ENCODE assay signal across 9 cellular contexts in the genomic region with DNA sequence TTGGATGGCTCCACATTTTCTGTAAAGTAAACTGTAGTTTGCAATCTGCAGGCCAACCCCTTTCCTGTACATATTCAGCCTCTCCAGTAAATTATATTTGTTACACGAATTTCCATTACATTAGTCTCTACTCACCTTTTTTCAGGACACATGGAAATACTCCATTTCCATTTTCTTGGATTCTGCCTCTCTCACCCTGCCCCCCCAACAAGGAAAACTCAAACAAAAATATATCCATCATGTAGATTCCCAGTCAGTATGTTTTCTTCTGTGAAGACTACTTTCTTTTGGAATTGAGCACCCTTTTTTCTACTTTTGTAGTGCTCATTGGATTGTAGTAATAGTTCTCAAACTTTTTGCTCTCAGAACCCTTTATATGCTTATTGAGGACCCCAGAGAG. TPM values are rescaled to one million over a fixed set of nuclear protein-coding genes. Genes with fewer than 3 reads are reported as not detected.
DNase-seq lines count a peak whose midpoint lies in the region; ATAC-seq and TF ChIP-seq lines count a peak whose summit lies in the region.
"Had no signal": no experiment of that assay in that cellular context is flagged by ENCODE, and none has a peak within 500 bp of the region (broad histone marks: within the 10 kb centered on the region; RNA-seq: fewer than 3 reads in every experiment).

No MANE protein-coding gene starts in this region.

- H3K4me1 Mint-ChIP-seq in activated naive CD4-positive, alpha-beta T cell treated with anti-CD3 and anti-CD28 coated beads for 36 hours (ENCODE audit: low read depth): peaks cover 47% of the 10 kb centered on the region
- peaks cover 53% of the 10 kb centered on the region for H3K4me1 Mint-ChIP-seq in activated naive CD8-positive, alpha-beta T cell treated with anti-CD3 and anti-CD28 coated beads, Interleukin-2, amount 50 U/mL, for 24 hours

- POLR2A ChIA-PET in RWPE1 (lab: Yijun Ruan, JAX; ENCODE audit: low non-redundant PET): no interaction called here

- intact Hi-C loops in activated naive CD4-positive, alpha-beta T cell treated with anti-CD3 and anti-CD28 coated beads for 36 hours (cut with micrococcal nuclease): loop anchor here (1.0 to 10.0 kb wide), 3 partner anchors 35 to 711 kb away; partner anchors contain the start of genes RPS6KB1 and TUBD1

- TF ChIP-seq CTCF in thoracic aorta (IDR thresholded peaks at IDR 0.05) (no peak), RWPE1 (conservative IDR thresholded peaks at IDR 0.05; ENCODE audit: low read depth) (no peak)

- no peaks in the 10 kb centered on the region for H3K9me3 Mint-ChIP-seq in activated naive CD4-positive, alpha-beta T cell treated with anti-CD3 and anti-CD28 coated beads for 36 hours
- H3K9me3 Mint-ChIP-seq in activated naive CD8-positive, alpha-beta T cell treated with anti-CD3 and anti-CD28 coated beads, Interleukin-2, amount 50 U/mL, for 24 hours: no peaks in the 10 kb centered on the region

- H3K4me3 Mint-ChIP-seq in activated naive CD4-positive, alpha-beta T cell treated with anti-CD3 and anti-CD28 coated beads for 36 hours: peak overlapping the region; percentile 55
- peak overlapping the region; percentile 91 for H3K4me3 Mint-ChIP-seq in activated naive CD8-positive, alpha-beta T cell treated with anti-CD3 and anti-CD28 coated beads, Interleukin-2, amount 50 U/mL, for 24 hours

- H3K27ac ChIP-seq in thoracic aorta (peak overlapping the region; percentile 42 to 99), RWPE1 (no peak overlapping the region)

- peaks cover 25 to 46% of the 10 kb centered on the region in 2 donors for H3K4me1 ChIP-seq in thoracic aorta (ENCODE audit: control insufficient read depth in 1 of 2, low read depth in 2 of 2)

- DNase-seq in activated naive CD4-positive, alpha-beta T cell treated with anti-CD3 and anti-CD28 coated beads for 36 hours: no peak
- DNase-seq in activated naive CD4-positive, alpha-beta T cell treated with Interleukin-2 at 50 U/mL for 16 hours: no peak
- no peak for DNase-seq in activated naive CD8-positive, alpha-beta T cell treated with anti-CD3 and anti-CD28 coated beads, Interleukin-2, amount 50 U/mL, for 24 hours
- peak; percentile 4 for DNase-seq in kidney tubule cell (ENCODE audit: low spot score)
- DNase-seq in thoracic aorta (ENCODE audit: low spot score): no peak
- no peak for DNase-seq in NCI-H2107 treated with DMSO at 0.1 percent for 48 hours (lab: John Stamatoyannopoulos, UW; ENCODE audit: unreplicated experiment)
- no peak for DNase-seq in RWPE1 (ENCODE audit: low spot score)
- DNase-seq in DMS53 (lab: John Stamatoyannopoulos, UW): no peak
- DNase-seq: activated CD4-positive, alpha-beta T cell treated with anti-CD3 and anti-CD28 coated beads, Interleukin-2, amount 50 U/mL, for 4 hours had no signal

- H3K4me3 ChIP-seq in thoracic aorta: peak overlapping the region; percentile 98

- no peaks in the 10 kb centered on the region for H3K27me3 ChIP-seq in thoracic aorta (replicated peaks; ENCODE audit: insufficient read depth)

- H3K27ac Mint-ChIP-seq in activated naive CD4-positive, alpha-beta T cell treated with anti-CD3 and anti-CD28 coated beads for 36 hours: no peak overlapping the region
- no peak overlapping the region for H3K27ac Mint-ChIP-seq in activated naive CD8-positive, alpha-beta T cell treated with anti-CD3 and anti-CD28 coated beads, Interleukin-2, amount 50 U/mL, for 24 hours

- no peak for ATAC-seq in activated naive CD8-positive, alpha-beta T cell treated with anti-CD3 and anti-CD28 coated beads, Interleukin-2, amount 50 U/mL, for 24 hours
- ATAC-seq in thoracic aorta (ENCODE audit: insufficient number of reproducible peaks, low FRiP score, low read depth): no peak

- CTCF ChIA-PET in activated naive CD4-positive, alpha-beta T cell treated with anti-CD3 and anti-CD28 coated beads for 36 hours (lab: Charles Lee): interaction anchor here (0.8 kb wide), 1 partner anchor 34 kb away, joined by 3 read pairs; no protein-coding TSS in a partner anchor
- CTCF ChIA-PET in RWPE1 (lab: Yijun Ruan, JAX): interaction anchor here (0.6 to 0.7 kb wide), 2 partner anchors 53 to 67 kb away, joined by 4 read pairs; no protein-coding TSS in a partner anchor

- H3K36me3 Mint-ChIP-seq in activated naive CD4-positive, alpha-beta T cell treated with anti-CD3 and anti-CD28 coated beads for 36 hours (ENCODE audit: low read depth): peaks cover 2% of the 10 kb centered on the region
- peaks cover 4% of the 10 kb centered on the region for H3K36me3 Mint-ChIP-seq in activated naive CD8-positive, alpha-beta T cell treated with anti-CD3 and anti-CD28 coated beads, Interleukin-2, amount 50 U/mL, for 24 hours (ENCODE audit: low read depth)

- H3K36me3 ChIP-seq in thoracic aorta: no peaks in the 10 kb centered on the region

- H3K27me3 Mint-ChIP-seq in activated naive CD4-positive, alpha-beta T cell treated with anti-CD3 and anti-CD28 coated beads for 36 hours (ENCODE audit: low read depth): no peaks in the 10 kb centered on the region
- no peaks in the 10 kb centered on the region for H3K27me3 Mint-ChIP-seq in activated naive CD8-positive, alpha-beta T cell treated with anti-CD3 and anti-CD28 coated beads, Interleukin-2, amount 50 U/mL, for 24 hours

- no peaks in the 10 kb centered on the region for H3K9me3 ChIP-seq in thoracic aorta

RNA-seq across cellular contexts. Expression of gene PPM1D, which starts 2.9 kb away (rescaled TPM):
- total RNA-seq in activated naive CD4-positive, alpha-beta T cell treated with anti-CD3 and anti-CD28 coated beads for 36 hours: 10 to 100 TPM; 11.8 to 13.1 TPM
- 10 to 100 TPM; 13.7 to 17.8 TPM for total RNA-seq in thoracic aorta
